ENCODE assay signal across 21 cellular contexts in the genomic region with DNA sequence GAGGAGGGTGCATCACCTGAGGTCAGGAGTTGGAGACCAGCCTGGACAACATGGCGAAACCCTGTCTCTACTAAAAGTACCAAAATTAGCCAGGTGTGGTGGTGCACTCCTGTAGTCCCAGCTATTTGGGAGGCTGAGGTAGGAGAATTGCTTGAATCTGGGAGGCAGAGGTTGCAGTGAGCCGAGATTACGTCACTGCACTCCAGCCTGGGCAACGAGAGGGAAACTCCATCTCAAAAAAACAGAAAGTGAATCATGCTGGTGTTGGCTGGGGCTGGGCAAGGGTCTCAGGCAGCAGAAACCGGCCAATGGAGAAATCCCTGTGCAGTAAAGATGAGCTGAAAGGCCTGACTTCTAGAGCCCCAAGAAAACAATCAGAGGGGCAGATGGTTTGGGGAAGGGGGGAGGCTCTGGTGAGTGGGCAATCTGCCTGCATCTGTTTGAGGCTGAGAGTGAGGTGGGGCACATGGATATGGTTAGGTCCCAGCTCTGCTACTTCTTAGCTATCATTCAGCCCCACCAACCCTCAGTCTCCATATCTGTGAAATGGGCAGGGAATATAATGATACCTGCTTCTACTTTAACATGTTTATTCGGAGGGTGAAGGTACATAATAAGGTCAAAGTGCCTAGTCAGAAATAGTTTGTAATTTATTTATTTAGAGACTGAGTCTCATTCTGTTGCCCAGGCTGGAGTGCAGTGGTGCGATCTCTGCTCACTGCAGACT. TPM values are rescaled to one million over a fixed set of nuclear protein-coding genes. Genes with fewer than 3 reads are reported as not detected.
"Had no signal": no experiment of that assay in that cellular context is flagged by ENCODE, and none has a peak within 500 bp of the region (broad histone marks: within the 10 kb centered on the region; RNA-seq: fewer than 3 reads in every experiment).

No MANE protein-coding gene starts in this region.

- ATAC-seq: heart left ventricle; naive thymus-derived CD4-positive, alpha-beta T cell; stimulated activated naive CD8-positive, alpha-beta T cell treated with anti-CD3 and anti-CD28 coated beads, Interleukin-15, Interleukin-2, amounts not matched to agents 100 U/mL and 50 U/mL, for 24 hours; upper lobe of right lung had no signal

- H3K4me3 Mint-ChIP-seq: naive thymus-derived CD4-positive, alpha-beta T cell; neural crest cell had no signal

- DNase-seq: effector CD4-positive, alpha-beta T cell; foreskin melanocyte; heart left ventricle; hippocampal formation; mammary epithelial cell; naive thymus-derived CD4-positive, alpha-beta T cell; nucleus accumbens; ovary; small intestine; stimulated activated CD4-positive, alpha-beta T cell treated with anti-CD3 and anti-CD28 coated beads, Interleukin-12 subunit alpha, Interleukin-12 subunit beta, amount 100 ng/mL, for 4 hours; stimulated activated CD4-positive, alpha-beta T cell treated with anti-CD3 and anti-CD28 coated beads, Interleukin-2, amount 100 ng/mL, for 48 hours; stimulated activated naive CD8-positive, alpha-beta T cell treated with anti-CD3 and anti-CD28 coated beads, Interleukin-15, Interleukin-2, amounts not matched to agents 100 U/mL and 50 U/mL, for 24 hours; thyroid gland; upper lobe of right lung had no signal

- H3K36me3 Mint-ChIP-seq: naive thymus-derived CD4-positive, alpha-beta T cell had no signal

- H3K27me3 ChIP-seq: ovary, right atrium auricular region, thyroid gland, upper lobe of right lung, vagina had no signal

- H3K9me3 Mint-ChIP-seq: naive thymus-derived CD4-positive, alpha-beta T cell; neural crest cell had no signal

- H3K9me3 ChIP-seq: heart left ventricle, ovary, right atrium auricular region, suprapubic skin, thyroid gland, upper lobe of right lung, vagina had no signal

- H3K27ac ChIP-seq: coronary artery, heart left ventricle, ovary, right atrium auricular region, suprapubic skin, thyroid gland, upper lobe of right lung, vagina had no signal

RNA-seq across cellular contexts. Expression of a gene that starts 47.7 kb away (rescaled TPM):
- total RNA-seq: dermis microvascular lymphatic vessel endothelial cell; mononuclear cell; naive thymus-derived CD4-positive, alpha-beta T cell had no signal
- polyA plus RNA-seq: mammary epithelial cell; naive thymus-derived CD4-positive, alpha-beta T cell had no signal
